ENCODE assay signal across 14 cellular contexts in the genomic region with DNA sequence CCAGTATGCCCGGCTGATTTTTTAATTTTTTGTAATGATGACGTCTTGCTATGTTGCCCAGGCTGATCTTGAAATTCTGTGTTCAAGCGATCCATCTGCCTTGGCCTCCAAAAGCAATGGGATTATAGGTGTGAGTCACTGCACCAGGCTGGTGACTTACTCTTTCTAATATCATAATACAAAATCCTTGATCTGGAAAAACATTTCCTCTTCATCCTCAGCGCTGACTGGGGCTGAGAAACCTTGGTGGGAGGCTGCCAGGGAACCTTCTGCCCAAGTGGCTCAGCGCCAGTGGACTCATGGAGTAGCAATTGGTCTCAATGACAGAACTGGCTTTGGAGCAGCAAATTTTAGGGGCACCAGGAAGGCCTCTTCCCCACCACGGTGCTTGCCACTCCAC.
"Had no signal": no experiment of that assay in that cellular context is flagged by ENCODE, and none has a peak within 500 bp of the region (broad histone marks: within the 10 kb centered on the region; RNA-seq: fewer than 3 reads in every experiment).

No MANE protein-coding gene starts in this region.

- H3K9me3 Mint-ChIP-seq: neural crest cell had no signal

- H3K27ac ChIP-seq: coronary artery, gastrocnemius medialis, pancreas, tibial artery, uterus had no signal

- H3K4me3 Mint-ChIP-seq: neural crest cell had no signal

- ATAC-seq: gastrocnemius medialis, pancreas had no signal

- H3K36me3 ChIP-seq: gastrocnemius medialis, pancreas, tibial artery, uterus had no signal

- H3K9me3 ChIP-seq: gastrocnemius medialis, pancreas, tibial artery, uterus had no signal

- DNase-seq: activated CD4-positive, alpha-beta T cell treated with anti-CD3 and anti-CD28 coated beads for 4 hours; activated CD8-positive, alpha-beta memory T cell treated with anti-CD3 and anti-CD28 coated beads for 24 hours; activated naive CD4-positive, alpha-beta T cell treated with anti-CD3 and anti-CD28 coated beads, Interleukin-2, amount 50 U/mL, for 16 hours; aorta; effector CD8-positive, alpha-beta T cell; gastrocnemius medialis; kidney; pancreas; stimulated activated CD4-positive, alpha-beta T cell treated with anti-CD3 and anti-CD28 coated beads, Interleukin-4, amount 100 ng/mL, for 4 hours; T1000; tibial artery; uterus had no signal
